ENCODE assay signal across 1 cellular context in the genomic region with DNA sequence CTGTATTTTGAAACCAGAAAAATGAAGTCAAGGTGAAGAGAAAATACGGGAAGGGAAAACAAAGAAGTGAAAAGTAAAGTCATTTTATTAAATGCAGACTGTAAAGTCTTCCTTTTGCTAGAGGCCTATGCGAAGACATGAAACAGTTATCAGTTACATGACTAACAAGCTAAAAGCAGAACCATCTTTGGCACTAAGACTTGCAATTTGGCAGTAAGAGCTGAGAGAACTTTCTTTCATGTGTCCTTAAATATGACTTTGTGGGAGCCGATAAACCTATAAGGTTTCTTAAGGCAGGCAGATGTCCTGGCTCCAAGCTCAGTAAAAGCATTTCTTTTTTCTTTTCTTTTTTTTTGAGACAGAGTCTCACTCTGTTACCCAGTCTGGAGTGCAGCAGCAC.
TF ChIP-seq lines count a peak whose summit lies in the region.

No MANE protein-coding gene starts in this region.

TF ChIP-seq in IMR-90, 13 proteins besides CTCF, POLR2A, EP300 and RAD21 (continued from another document):
- TF ChIP-seq, protein P1, sequence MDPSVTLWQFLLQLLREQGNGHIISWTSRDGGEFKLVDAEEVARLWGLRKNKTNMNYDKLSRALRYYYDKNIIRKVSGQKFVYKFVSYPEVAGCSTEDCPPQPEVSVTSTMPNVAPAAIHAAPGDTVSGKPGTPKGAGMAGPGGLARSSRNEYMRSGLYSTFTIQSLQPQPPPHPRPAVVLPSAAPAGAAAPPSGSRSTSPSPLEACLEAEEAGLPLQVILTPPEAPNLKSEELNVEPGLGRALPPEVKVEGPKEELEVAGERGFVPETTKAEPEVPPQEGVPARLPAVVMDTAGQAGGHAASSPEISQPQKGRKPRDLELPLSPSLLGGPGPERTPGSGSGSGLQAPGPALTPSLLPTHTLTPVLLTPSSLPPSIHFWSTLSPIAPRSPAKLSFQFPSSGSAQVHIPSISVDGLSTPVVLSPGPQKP (IDR thresholded peaks at IDR 0.05; ENCODE audit: borderline replicate concordance, low read depth, low read length): no peak
- TF ChIP-seq FOS (IDR thresholded peaks at IDR 0.05; ENCODE audit: low read depth, low read length) (no peak), MXI1 (IDR thresholded peaks at IDR 0.05; ENCODE audit: borderline replicate concordance, low read depth, low read length) (no peak), BHLHE40 (IDR thresholded peaks at IDR 0.05; ENCODE audit: low read depth, low read length) (no peak), CEBPB (IDR thresholded peaks at IDR 0.05; ENCODE audit: low read depth, low read length) (no peak), MAZ (IDR thresholded peaks at IDR 0.05; ENCODE audit: borderline replicate concordance, low read depth, low read length) (no peak), NFE2L2 (IDR thresholded peaks at IDR 0.05; ENCODE audit: low read depth, low read length) (no peak), RCOR1 (IDR thresholded peaks at IDR 0.05; ENCODE audit: insufficient replicate concordance, low read length) (no peak), MAFK (IDR thresholded peaks at IDR 0.05; ENCODE audit: low read depth, low read length) (no peak)
